33 cellular contexts compared by ENCODE assay signal in genomic region chr1:97875996-97876395, GRCh38. TPM values are rescaled to one million over a fixed set of nuclear protein-coding genes. Genes with fewer than 3 reads are reported as not detected.
A peak's percentile ranks its signal among the peaks of the same experiment; 100 is the strongest.
DNase-seq lines count a peak whose midpoint lies in the region; ATAC-seq, FAIRE-seq and TF ChIP-seq lines count a peak whose summit lies in the region.
"Had no signal": no experiment of that assay in that cellular context is flagged by ENCODE, and none has a peak within 500 bp of the region (broad histone marks: within the 10 kb centered on the region; RNA-seq: fewer than 3 reads in every experiment).

No MANE protein-coding gene starts in this region.

- H3K9me3 ChIP-seq in MG63: peaks cover 3% of the 10 kb centered on the region; the same call in 1 of the 2 replicates
- H3K9me3 ChIP-seq: ascending aorta, esophagus squamous epithelium, HAP-1, ovary had no signal

- FAIRE-seq in bronchial epithelial cell (lab: Jason Lieb, UNC): no peak
- FAIRE-seq: endometrium, GM12878 had no signal

- H3K27me3 ChIP-seq in MG63 (no peaks in the 10 kb centered on the region), bronchial epithelial cell (ENCODE audit: control insufficient read depth, insufficient read depth, low read length) (no peaks in the 10 kb centered on the region)
- H3K27me3 ChIP-seq: ascending aorta, dorsolateral prefrontal cortex, esophagus squamous epithelium, ovary had no signal

- TF ChIP-seq CTCF in bronchial epithelial cell (IDR thresholded peaks at IDR 0.05; ENCODE audit: insufficient read depth, low read length, severe bottlenecking): no peak

- H3K4me3 ChIP-seq in MG63 (no peak overlapping the region), bronchial epithelial cell (ENCODE audit: low read depth, low read length) (no peak overlapping the region)
- H3K4me3 ChIP-seq: ascending aorta, dorsolateral prefrontal cortex, esophagus squamous epithelium, GM12878, HAP-1, ovary had no signal

- no peak for ATAC-seq in HG02973 (IDR thresholded peaks at IDR 0.05; ENCODE audit: unreplicated experiment)
- ATAC-seq: activated CD8-positive, alpha-beta memory T cell treated with anti-CD3 and anti-CD28 coated beads, Interleukin-2, amount 10 ng/mL, durations not matched to agents 7 days and 5 days; CD8-positive, alpha-beta T cell; GM12878; left lobe of liver had no signal

- peak; percentile 53 for DNase-seq in Daoy (ENCODE audit: low read depth)
- peak; percentile 68 for DNase-seq in MG63
- peak; percentile 50 for DNase-seq in bronchial epithelial cell (ENCODE audit: low read depth)
- peak; percentile 54 for DNase-seq in iris pigment epithelial cell (ENCODE audit: low read depth)
- no peak for DNase-seq in activated T-cell treated with anti-CD3 and anti-CD28 coated beads for 4 hours
- DNase-seq in T-helper 1 cell: no peak
- no peak for DNase-seq in activated CD4-positive, alpha-beta T cell treated with anti-CD3 and anti-CD28 coated beads for 4 hours
- DNase-seq: activated B cell treated with CpG ODN at 0.5 μM for 24 hours; activated CD4-positive, alpha-beta T cell treated with anti-CD3 and anti-CD28 coated beads, Interleukin-2, amount 50 U/mL, for 4 hours; activated CD8-positive, alpha-beta memory T cell treated with anti-CD3 and anti-CD28 coated beads, Interleukin-2, amount 10 ng/mL, durations not matched to agents 7 days and 5 days; activated gamma-delta T cell treated with Interleukin-2 at 50 U/mL for 16 hours; activated naive CD8-positive, alpha-beta T cell treated with anti-CD3 and anti-CD28 coated beads, Interleukin-2, amount 10 ng/mL, durations not matched to agents 7 days and 5 days; activated T-cell treated with anti-CD3 and anti-CD28 coated beads, Interleukin-2, amount 50 U/mL, for 48 hours; CD8-positive, alpha-beta T cell; cerebellar nuclear complex; dorsolateral prefrontal cortex; EL; esophagus squamous epithelium; immature natural killer cell; mesenchymal stem cell; NCI-H1092 treated with DMSO at 0.1 percent for 48 hours; NCI-H1694 treated with DMSO at 0.1 percent for 48 hours; NCI-H446 treated with DMSO at 0.1 percent for 48 hours; NCI-H774; ovary; stimulated activated naive CD4-positive, alpha-beta T cell treated with Interleukin-2 at 50 U/mL for 16 hours had no signal

- H3K36me3 ChIP-seq in MG63 (peaks cover 18% of the 10 kb centered on the region), bronchial epithelial cell (ENCODE audit: control insufficient read depth, insufficient read depth, low read length) (no peaks in the 10 kb centered on the region)
- H3K36me3 ChIP-seq: ascending aorta, HAP-1, ovary had no signal

RNA-seq across cellular contexts. Expression of gene DPYD, which starts 44.8 kb away (rescaled TPM):
- 9.1 and 14.3 TPM in 2 replicates for total RNA-seq in Daoy (2014; rRNA removed; shearing (Covaris generic))
- total RNA-seq in MG63 (2014; rRNA removed; shearing (Covaris generic); ENCODE audit: low replicate concordance): 24.5 and 30.3 TPM in 2 replicates
- total RNA-seq in bronchial epithelial cell: 1.6 and 2.7 TPM in 2 replicates
- total RNA-seq: SK-MEL-5 had no signal

Comparison
In these comparisons a context has a peak if more than half of its experiments do, and no peak if none do; other contexts are left out.
1. DNase-seq: peak in Daoy (single experiment), MG63 (single experiment), bronchial epithelial cell (single experiment) and iris pigment epithelial cell (single experiment); none in activated T-cell treated with anti-CD3 and anti-CD28 coated beads for 4 hours (single experiment), T-helper 1 cell (0 of 5) and activated CD4-positive, alpha-beta T cell treated with anti-CD3 and anti-CD28 coated beads for 4 hours (0 of 2).